Comparison of ENCODE assay signal across 19 cellular contexts in the genomic region with DNA sequence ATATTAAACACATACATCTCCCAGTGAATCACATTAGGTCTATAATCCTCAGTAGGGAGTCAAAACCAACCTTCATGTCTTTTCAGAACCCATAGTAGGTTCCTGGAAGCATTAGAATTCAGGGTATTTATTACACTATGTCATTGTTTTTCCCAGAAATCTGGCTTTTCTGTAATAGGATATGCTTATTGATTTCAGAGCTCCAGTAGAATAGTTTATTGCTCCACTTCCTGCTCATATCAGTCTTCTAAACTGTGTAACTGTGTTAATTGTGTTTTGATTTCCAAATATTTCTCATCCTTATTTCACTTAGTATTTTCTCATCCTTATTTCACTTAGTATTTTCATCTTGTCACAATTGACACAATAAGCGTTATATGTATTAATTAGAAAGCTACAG.
A peak's percentile ranks its signal among the peaks of the same experiment; 100 is the strongest.
DNase-seq lines count a peak whose midpoint lies in the region; ATAC-seq and TF ChIP-seq lines count a peak whose summit lies in the region.
"Had no signal": no experiment of that assay in that cellular context is flagged by ENCODE, and none has a peak within 500 bp of the region (broad histone marks: within the 10 kb centered on the region; RNA-seq: fewer than 3 reads in every experiment).

No MANE protein-coding gene starts in this region.

- peaks cover 7% of the 10 kb centered on the region for H3K4me1 ChIP-seq in RWPE2 (ENCODE audit: insufficient read depth, poor library complexity, severe bottlenecking)
- H3K4me1 ChIP-seq: BLaER1 had no signal

- no peak overlapping the region for H3K27ac Mint-ChIP-seq in T-helper 2 cell treated with Interferon-gamma antibody and Interleukin-4, amounts not matched to agents 5 μg/mL and 100 μg/mL, for 36 hours
- H3K27ac Mint-ChIP-seq: CD4-positive, alpha-beta T cell; IgD-negative memory B cell; T-helper 17 cell had no signal

- peak; percentile 60 for DNase-seq in NCI-H82 (lab: John Stamatoyannopoulos, UW)
- no peak for DNase-seq in NCI-H82 treated with DMSO at 0.1 percent for 48 hours (lab: John Stamatoyannopoulos, UW; ENCODE audit: unreplicated experiment)
- peak; percentile 27 for DNase-seq in NCI-H146 (lab: John Stamatoyannopoulos, UW)
- DNase-seq in RWPE2 (ENCODE audit: low spot score) = no peak
- DNase-seq in effector CD4-positive, alpha-beta T cell = no peak
- DNase-seq in T-helper 2 cell treated with Interferon-gamma antibody and Interleukin-4, amounts not matched to agents 5 μg/mL and 100 μg/mL, for 36 hours (ENCODE audit: low spot score) = no peak
- DNase-seq: CD4-positive, alpha-beta T cell; COR-L47; EL; GF-D8; NCI-H1105; NCI-H1694; NCI-H2081; NCI-H2227 treated with DMSO at 0.1 percent for 48 hours; NCI-H524; T-helper 17 cell had no signal

- H3K9me3 Mint-ChIP-seq in T-helper 2 cell treated with Interferon-gamma antibody and Interleukin-4, amounts not matched to agents 5 μg/mL and 100 μg/mL, for 36 hours = no peaks in the 10 kb centered on the region

- no peak for TF ChIP-seq CTCF in RWPE2 (IDR thresholded peaks at IDR 0.05; ENCODE audit: poor library complexity, severe bottlenecking)

- no peak overlapping the region for H3K4me3 Mint-ChIP-seq in T-helper 2 cell treated with Interferon-gamma antibody and Interleukin-4, amounts not matched to agents 5 μg/mL and 100 μg/mL, for 36 hours
- H3K4me3 Mint-ChIP-seq: CD4-positive, alpha-beta T cell; IgD-negative memory B cell; T-helper 17 cell had no signal

- no peaks in the 10 kb centered on the region for H3K36me3 ChIP-seq in RWPE2 (ENCODE audit: low read depth)
- H3K36me3 ChIP-seq: BLaER1 had no signal

- no peak overlapping the region for H3K4me3 ChIP-seq in RWPE2 (ENCODE audit: severe bottlenecking)
- H3K4me3 ChIP-seq: BLaER1 had no signal

- H3K9me3 ChIP-seq in RWPE2 (ENCODE audit: severe bottlenecking) = no peaks in the 10 kb centered on the region
- H3K9me3 ChIP-seq: BLaER1 had no signal

- no peaks in the 10 kb centered on the region for H3K27me3 Mint-ChIP-seq in T-helper 2 cell treated with Interferon-gamma antibody and Interleukin-4, amounts not matched to agents 5 μg/mL and 100 μg/mL, for 36 hours (ENCODE audit: low read depth)
- H3K27me3 Mint-ChIP-seq: CD4-positive, alpha-beta T cell; IgD-negative memory B cell; T-helper 17 cell had no signal

- peak overlapping the region; percentile 12 for H3K27ac ChIP-seq in RWPE2 (ENCODE audit: poor library complexity, severe bottlenecking)
- H3K27ac ChIP-seq: BLaER1 had no signal

- no peaks in the 10 kb centered on the region for H3K4me1 Mint-ChIP-seq in T-helper 2 cell treated with Interferon-gamma antibody and Interleukin-4, amounts not matched to agents 5 μg/mL and 100 μg/mL, for 36 hours (ENCODE audit: low read depth)
- H3K4me1 Mint-ChIP-seq: IgD-negative memory B cell, T-helper 17 cell had no signal

- ATAC-seq in RWPE2 (ENCODE audit: low read depth) (0 out of 3 replicates have a peak, but pooled peaks have one; percentile 17), GM21619 (IDR thresholded peaks at IDR 0.05; ENCODE audit: unreplicated experiment) (no peak)
- ATAC-seq: T-helper 17 cell had no signal

- H3K27me3 ChIP-seq in RWPE2 (ENCODE audit: insufficient read depth, poor library complexity, severe bottlenecking) = no peaks in the 10 kb centered on the region
- H3K27me3 ChIP-seq: BLaER1 had no signal

- H3K36me3 Mint-ChIP-seq in T-helper 2 cell treated with Interferon-gamma antibody and Interleukin-4, amounts not matched to agents 5 μg/mL and 100 μg/mL, for 36 hours (ENCODE audit: low read depth) = no peaks in the 10 kb centered on the region
- H3K36me3 Mint-ChIP-seq: IgD-negative memory B cell had no signal

Comparison
In these comparisons a context has a peak if more than half of its experiments do, and no peak if none do; other contexts are left out.
1. DNase-seq: peak in NCI-H82 (single experiment) and NCI-H146 (single experiment); none in NCI-H82 treated with DMSO at 0.1 percent for 48 hours (single experiment), RWPE2 (single experiment), effector CD4-positive, alpha-beta T cell (single experiment) and T-helper 2 cell treated with Interferon-gamma antibody and Interleukin-4, amounts not matched to agents 5 μg/mL and 100 μg/mL, for 36 hours (single experiment).